9 cellular contexts compared by ENCODE assay signal in the genomic region with DNA sequence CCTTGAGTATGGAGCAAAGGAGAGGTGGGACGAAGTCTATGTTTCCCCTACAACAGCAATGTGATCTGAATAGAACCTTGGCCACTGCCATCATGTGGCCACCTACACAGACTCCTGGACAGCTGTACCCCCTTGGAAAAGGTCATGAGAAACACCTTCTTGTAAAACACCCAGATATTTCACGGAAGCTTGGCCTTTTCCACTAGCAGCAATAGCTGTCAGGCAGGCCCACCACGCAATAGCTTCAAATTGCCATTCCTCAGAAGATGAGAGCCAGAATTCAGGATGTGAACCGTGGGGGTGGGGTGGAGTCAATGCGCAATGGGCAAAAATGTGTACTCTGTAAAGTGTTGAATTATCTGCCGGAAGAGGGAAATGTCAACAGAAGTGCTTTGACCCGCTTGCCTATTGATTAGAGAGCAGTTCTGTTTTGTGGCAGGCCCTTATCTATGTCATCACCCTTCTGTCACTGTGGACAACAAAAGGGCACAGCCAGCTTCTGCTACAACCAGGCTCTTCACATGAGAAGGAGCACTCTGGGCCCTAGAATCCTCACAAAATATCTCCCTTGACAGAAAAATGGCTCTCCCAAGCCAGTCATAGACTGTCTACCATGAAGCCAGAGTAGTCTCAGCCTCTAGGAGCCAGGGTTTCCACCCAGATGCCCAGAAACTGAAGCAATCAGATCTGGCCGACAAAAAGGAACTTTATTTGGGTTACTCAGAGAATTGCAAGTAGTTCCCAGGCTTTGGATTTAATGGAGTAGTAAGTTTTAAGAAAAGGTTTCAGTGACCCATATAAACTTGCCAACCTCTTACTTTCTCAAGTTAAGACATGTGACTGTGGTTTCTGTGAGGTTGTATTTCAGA. TPM values are rescaled to one million over a fixed set of nuclear protein-coding genes. Genes with fewer than 3 reads are reported as not detected.
DNase-seq lines count a peak whose midpoint lies in the region; ATAC-seq and TF ChIP-seq lines count a peak whose summit lies in the region.
"Had no signal": no experiment of that assay in that cellular context is flagged by ENCODE, and none has a peak within 500 bp of the region (broad histone marks: within the 10 kb centered on the region; RNA-seq: fewer than 3 reads in every experiment).

No MANE protein-coding gene starts in this region.

- 48% methylated on average over 8 of the region's 8 CpGs for WGBS in right cardiac atrium

- peaks cover 0 to 3% of the 10 kb centered on the region in 2 donors for H3K36me3 ChIP-seq in gastrocnemius medialis
- no peaks in the 10 kb centered on the region for H3K36me3 ChIP-seq in PC-9 (ENCODE audit: low read depth)

- H3K36me3 Mint-ChIP-seq in WTC11 (no peaks in the 10 kb centered on the region), Calu3 (ENCODE audit: insufficient read depth, unreplicated experiment) (peaks cover 4% of the 10 kb centered on the region)
- H3K36me3 Mint-ChIP-seq: memory B cell had no signal

- H3F3A ChIP-seq in PC-9 (ENCODE audit: insufficient read depth, low read depth): no peaks in the 10 kb centered on the region

- H3K27me3 ChIP-seq in right cardiac atrium (ENCODE audit: control insufficient read depth, insufficient read depth) (no peaks in the 10 kb centered on the region), gastrocnemius medialis (no peaks in the 10 kb centered on the region), PC-9 (ENCODE audit: insufficient read depth, low read depth) (no peaks in the 10 kb centered on the region)

- DNase-seq in MV-4-11 (lab: John Stamatoyannopoulos, UW): peak; percentile 12
- DNase-seq in WTC11 (ENCODE audit: low spot score): no peak
- DNase-seq in right cardiac atrium: peak in 2 of 3 donors; percentile 31 to 35
- no peak for DNase-seq in gastrocnemius medialis
- DNase-seq in PC-9: no peak
- no peak for DNase-seq in Calu3
- DNase-seq in Kasumi-1 (lab: John Stamatoyannopoulos, UW): no peak

- H3K9me3 ChIP-seq in right cardiac atrium (ENCODE audit: control insufficient read depth, low read length) (no peaks in the 10 kb centered on the region), gastrocnemius medialis (no peaks in the 10 kb centered on the region), PC-9 (ENCODE audit: insufficient read depth, low read depth) (no peaks in the 10 kb centered on the region)

- H3K4me1 ChIP-seq in right cardiac atrium (ENCODE audit: control insufficient read depth, insufficient read depth, low read length) (peaks cover 12% of the 10 kb centered on the region), gastrocnemius medialis (peaks cover 25 to 36% of the 10 kb centered on the region in 2 donors), PC-9 (replicated peaks; ENCODE audit: insufficient read depth) (no peaks in the 10 kb centered on the region)

- BruUV-seq in PC-9 (replicated peaks; lab: Mats Ljungman, UMichigan) (no TSS peak), Calu3 (replicated peaks; lab: Mats Ljungman, UMichigan) (no TSS peak)

- H3K4me3 Mint-ChIP-seq in WTC11: no peak overlapping the region
- no peak overlapping the region for H3K4me3 Mint-ChIP-seq in Calu3 (ENCODE audit: low read depth, unreplicated experiment)
- H3K4me3 Mint-ChIP-seq: memory B cell had no signal

- ATAC-seq in WTC11 (no peak), right cardiac atrium (peak; percentile 65 to 72), gastrocnemius medialis (peak; percentile 60 to 65), HG03175 (IDR thresholded peaks at IDR 0.05; ENCODE audit: unreplicated experiment) (no peak)

- POLR2A ChIA-PET in WTC11 (lab: Charles Lee) (interaction anchor here (0.8 kb wide), 1 partner anchor 9 kb away, joined by 3 read pairs; no protein-coding TSS in a partner anchor), PC-9 (lab: Charles Lee; ENCODE audit: unreplicated experiment) (no interaction called here)

- TF ChIP-seq CTCF in WTC11 (IDR thresholded peaks at IDR 0.05): no peak
- no peak for TF ChIP-seq CTCF in gastrocnemius medialis (IDR thresholded peaks at IDR 0.05 in 4 of 5, conservative IDR thresholded peaks at IDR 0.05 in 1 of 5)
- TF ChIP-seq CTCF in PC-9 (conservative IDR thresholded peaks at IDR 0.05): no peak
- TF ChIP-seq CTCF in Calu3 (IDR thresholded peaks at IDR 0.05; ENCODE audit: unreplicated experiment): no peak

- H2AFZ ChIP-seq in PC-9: no peak overlapping the region

- no peaks in the 10 kb centered on the region for H4K20me1 ChIP-seq in PC-9 (ENCODE audit: insufficient read depth)

- no peaks in the 10 kb centered on the region for H3K27me3 Mint-ChIP-seq in WTC11 (ENCODE audit: low read depth)
- no peaks in the 10 kb centered on the region for H3K27me3 Mint-ChIP-seq in Calu3 (ENCODE audit: unreplicated experiment)

- in situ Hi-C loops in gastrocnemius medialis (cut with MboI; ENCODE audit: low sequenced_read_pairs in 4 of 4): loop anchor here in 1 of 4 donors (25.0 kb wide), 1 partner anchor 266 kb away; no protein-coding TSS in a partner anchor

- H3K27ac Mint-ChIP-seq in WTC11: no peak overlapping the region
- H3K27ac Mint-ChIP-seq in Calu3 (ENCODE audit: unreplicated experiment): no peak overlapping the region
- H3K27ac Mint-ChIP-seq: memory B cell had no signal

- peak overlapping the region; percentile 32 for H3K27ac ChIP-seq in right cardiac atrium (ENCODE audit: low read length)
- H3K27ac ChIP-seq in gastrocnemius medialis: peak overlapping the region; percentile 29 to 72 (median 58)
- H3K27ac ChIP-seq in PC-9: no peak overlapping the region

- CTCF ChIA-PET in WTC11 (lab: Charles Lee) (no interaction called here), PC-9 (lab: Charles Lee) (no interaction called here), Calu3 (lab: Charles Lee) (no interaction called here)

- H3K9me3 Mint-ChIP-seq in WTC11 (no peaks in the 10 kb centered on the region), Calu3 (ENCODE audit: low read depth, unreplicated experiment) (no peaks in the 10 kb centered on the region)
- H3K9me3 Mint-ChIP-seq: memory B cell had no signal

- no peak overlapping the region for H3K4me2 ChIP-seq in PC-9

- H3K79me2 ChIP-seq in PC-9 (ENCODE audit: low read depth): no peaks in the 10 kb centered on the region

- H3K4me3 ChIP-seq in right cardiac atrium (ENCODE audit: low read length): no peak overlapping the region
- H3K4me3 ChIP-seq in gastrocnemius medialis: no peak overlapping the region
- no peak overlapping the region for H3K4me3 ChIP-seq in PC-9

- no peaks in the 10 kb centered on the region for H3K9me2 ChIP-seq in PC-9 (ENCODE audit: insufficient read depth)

- H3K4me1 Mint-ChIP-seq in WTC11 (peaks cover 5% of the 10 kb centered on the region), Calu3 (ENCODE audit: low read depth, unreplicated experiment) (peaks cover 25% of the 10 kb centered on the region)
- H3K4me1 Mint-ChIP-seq: memory B cell had no signal

- intact Hi-C loops in right cardiac atrium (cut with DNase I) (no loop called here), gastrocnemius medialis (cut with DNase I; ENCODE audit: low total_unique reads) (no loop called here), PC-9 (cut with micrococcal nuclease; ENCODE audit: unreplicated experiment) (no loop called here), Calu3 (cut with micrococcal nuclease; ENCODE audit: unreplicated experiment) (no loop called here)

- TF ChIP-seq POLR2A in gastrocnemius medialis (IDR thresholded peaks at IDR 0.05): no peak

TF ChIP-seq in WTC11, 78 proteins besides CTCF, POLR2A, EP300 and RAD21:
- TF ChIP-seq, protein P1, sequence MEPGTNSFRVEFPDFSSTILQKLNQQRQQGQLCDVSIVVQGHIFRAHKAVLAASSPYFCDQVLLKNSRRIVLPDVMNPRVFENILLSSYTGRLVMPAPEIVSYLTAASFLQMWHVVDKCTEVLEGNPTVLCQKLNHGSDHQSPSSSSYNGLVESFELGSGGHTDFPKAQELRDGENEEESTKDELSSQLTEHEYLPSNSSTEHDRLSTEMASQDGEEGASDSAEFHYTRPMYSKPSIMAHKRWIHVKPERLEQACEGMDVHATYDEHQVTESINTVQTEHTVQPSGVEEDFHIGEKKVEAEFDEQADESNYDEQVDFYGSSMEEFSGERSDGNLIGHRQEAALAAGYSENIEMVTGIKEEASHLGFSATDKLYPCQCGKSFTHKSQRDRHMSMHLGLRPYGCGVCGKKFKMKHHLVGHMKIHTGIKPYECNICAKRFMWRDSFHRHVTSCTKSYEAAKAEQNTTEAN (CRISPR knock-in tag; IDR thresholded peaks at IDR 0.05): no peak
- TF ChIP-seq GABPB1 (CRISPR knock-in tag; IDR thresholded peaks at IDR 0.05): peak; percentile 97

RNA-seq across cellular contexts. Expression of gene INPP1, which starts 9.5 kb away (rescaled TPM):
- 2.3 to 3.4 TPM (median 2.3 TPM) in 3 replicates for total RNA-seq in WTC11 (2021)
- total RNA-seq in right cardiac atrium: 10 to 100 TPM; 40.1 to 46.3 (median 43.2) TPM
- 35.7 TPM for polyA plus RNA-seq in right cardiac atrium
- total RNA-seq in gastrocnemius medialis: 1 to 10 TPM; 5.6 to 9.9 (median 8.0) TPM
- total RNA-seq in PC-9 (2021): 7.1 and 9.5 TPM in 2 replicates
- 23.1 and 30.1 TPM in 2 replicates for total RNA-seq in Calu3 (2022)

RNA-seq across cellular contexts. Expression of gene HIBCH, which starts 33.3 kb away (rescaled TPM):
- 26.5 to 32.2 TPM (median 29.6 TPM) in 3 replicates for total RNA-seq in WTC11 (2021)
- 10 to 100 TPM; 30.4 to 48.5 (median 39.4) TPM for total RNA-seq in right cardiac atrium
- polyA plus RNA-seq in right cardiac atrium: 25.2 TPM
- total RNA-seq in gastrocnemius medialis: 10 to 100 TPM in 2 of 4 donors, 1 to 10 TPM in 2; 3.7 to 20.1 (median 10.6) TPM
- total RNA-seq in PC-9 (2021): 14.7 and 17.4 TPM in 2 replicates
- total RNA-seq in Calu3 (2022): 35.1 and 44.6 TPM in 2 replicates

RNA-seq across cellular contexts. Expression of gene MFSD6, which starts 55.3 kb away (rescaled TPM):
- 4.1 to 4.8 TPM (median 4.7 TPM) in 3 replicates for total RNA-seq in WTC11 (2021)
- 10 to 100 TPM; 29.3 to 32.7 (median 30.3) TPM for total RNA-seq in right cardiac atrium
- polyA plus RNA-seq in right cardiac atrium: 14.7 TPM
- total RNA-seq in gastrocnemius medialis: 10 to 100 TPM in 3 of 4 donors, 1 to 10 TPM in 1; 9.3 to 20.3 (median 12.5) TPM
- total RNA-seq in PC-9 (2021): 13.3 and 15.6 TPM in 2 replicates
- 29.8 and 39.4 TPM in 2 replicates for total RNA-seq in Calu3 (2022)

Comparison
In these comparisons a context has a peak if more than half of its experiments do, and no peak if none do; other contexts are left out.
1. DNase-seq: peak in MV-4-11 (single experiment) and right cardiac atrium (2 of 3); none in WTC11 (single experiment), gastrocnemius medialis (0 of 2), PC-9 (0 of 2), Calu3 (single experiment) and Kasumi-1 (0 of 2).
2. ATAC-seq: peak in right cardiac atrium (2 of 2) and gastrocnemius medialis (2 of 2); none in WTC11 (single experiment) and HG03175 (single experiment).